Comparison of ENCODE assay signal across 25 cellular contexts in genomic region chr10:98800263-98800662, GRCh38.
DNase-seq lines count a peak whose midpoint lies in the region; ATAC-seq, FAIRE-seq and TF ChIP-seq lines count a peak whose summit lies in the region.
"Had no signal": no experiment of that assay in that cellular context is flagged by ENCODE, and none has a peak within 500 bp of the region (broad histone marks: within the 10 kb centered on the region; RNA-seq: fewer than 3 reads in every experiment).

No MANE protein-coding gene starts in this region.

- H3K36me3 Mint-ChIP-seq in WTC11: no peaks in the 10 kb centered on the region
- H3K36me3 Mint-ChIP-seq: CD14-positive monocyte; CD4-positive, alpha-beta memory T cell; CD4-positive, CD25-positive, alpha-beta regulatory T cell had no signal

- no peak overlapping the region for H3K27ac Mint-ChIP-seq in WTC11
- H3K27ac Mint-ChIP-seq: CD14-positive monocyte; CD4-positive, alpha-beta memory T cell; CD4-positive, CD25-positive, alpha-beta regulatory T cell; CD8-positive, alpha-beta memory T cell had no signal

- peaks cover 32% of the 10 kb centered on the region for H3K9me3 Mint-ChIP-seq in WTC11
- H3K9me3 Mint-ChIP-seq: CD8-positive, alpha-beta memory T cell had no signal

- no peaks in the 10 kb centered on the region for H3K27me3 Mint-ChIP-seq in WTC11 (ENCODE audit: low read depth)
- H3K27me3 Mint-ChIP-seq: CD4-positive, alpha-beta memory T cell; CD4-positive, CD25-positive, alpha-beta regulatory T cell had no signal

- H3K4me1 Mint-ChIP-seq in WTC11: no peaks in the 10 kb centered on the region
- H3K4me1 Mint-ChIP-seq: CD14-positive monocyte; CD4-positive, alpha-beta memory T cell; CD4-positive, CD25-positive, alpha-beta regulatory T cell; CD8-positive, alpha-beta memory T cell had no signal

- peak; percentile 94 for FAIRE-seq in A204.1 (lab: Jason Lieb, UNC)
- peak; percentile 40 for FAIRE-seq in RCC 7860 (lab: Jason Lieb, UNC)
- FAIRE-seq in frontal cortex (lab: Jason Lieb, UNC): peak; percentile 21
- FAIRE-seq: GM12891, GM19239 had no signal

- no peak for ATAC-seq in WTC11

- POLR2A ChIA-PET in WTC11 (lab: Charles Lee): no interaction called here

- CTCF ChIA-PET in WTC11 (lab: Charles Lee): no interaction called here

- H3K4me3 Mint-ChIP-seq in WTC11: no peak overlapping the region
- H3K4me3 Mint-ChIP-seq: CD14-positive monocyte; CD4-positive, alpha-beta memory T cell; CD4-positive, CD25-positive, alpha-beta regulatory T cell; CD8-positive, alpha-beta memory T cell had no signal

- DNase-seq in RCC 7860 (ENCODE audit: low spot score) (no peak), WTC11 (ENCODE audit: low spot score) (no peak), frontal cortex (ENCODE audit: low spot score in 2 of 2) (no peak), germinal center (ENCODE audit: low spot score) (no peak), GM20000 (ENCODE audit: low spot score) (no peak)
- DNase-seq in activated CD4-positive, CD25-positive, alpha-beta regulatory T cell (lab: John Stamatoyannopoulos, UW): no peak
- no peak for DNase-seq in stimulated activated CD4-positive, alpha-beta T cell treated with anti-CD3 and anti-CD28 coated beads, Interleukin-4, amount 100 ng/mL, for 1 hour
- DNase-seq: ACHN; BE2C; C1 segment of cervical spinal cord; CD4-positive, alpha-beta memory T cell; CD4-positive, CD25-positive, alpha-beta regulatory T cell; CD8-positive, alpha-beta memory T cell; COR-L47; DMS 273 treated with DMSO at 0.1 percent for 48 hours; DMS153; DMS53; DMS79; DND-41; EL; GF-D8 had no signal

- TF ChIP-seq CTCF in WTC11 (IDR thresholded peaks at IDR 0.05): no peak
- TF ChIP-seq CTCF in GM20000 (IDR thresholded peaks at IDR 0.05; ENCODE audit: extremely low read depth, missing control alignments): no peak

TF ChIP-seq in WTC11, 78 proteins besides CTCF, POLR2A, EP300 and RAD21:
- TF ChIP-seq MYBL2 (CRISPR knock-in tag; IDR thresholded peaks at IDR 0.05): no peak
- TF ChIP-seq HMGA2 (CRISPR knock-in tag; IDR thresholded peaks at IDR 0.05): peak; percentile 91; the same call in 1 of the 2 replicates
